Comparison of ENCODE assay signal across 20 cellular contexts in genomic region chr18:58405107-58405898, GRCh38.
"Had no signal": no experiment of that assay in that cellular context is flagged by ENCODE, and none has a peak within 500 bp of the region (broad histone marks: within the 10 kb centered on the region; RNA-seq: fewer than 3 reads in every experiment).

No MANE protein-coding gene starts in this region.

- H3K36me3 ChIP-seq: esophagus muscularis mucosa, gastroesophageal sphincter, heart right ventricle, neutrophil had no signal

- H3K4me1 ChIP-seq: parathyroid adenoma, testis had no signal

- DNase-seq: activated CD4-positive, alpha-beta memory T cell treated with anti-CD3 and anti-CD28 coated beads, Interleukin-2, amount 10 ng/mL, durations not matched to agents 7 days and 5 days; activated CD4-positive, alpha-beta T cell treated with anti-CD3 and anti-CD28 coated beads for 36 hours; activated CD8-positive, alpha-beta memory T cell treated with anti-CD3 and anti-CD28 coated beads, Interleukin-2, amount 10 ng/mL, durations not matched to agents 7 days and 5 days; activated naive CD8-positive, alpha-beta T cell treated with anti-CD3 and anti-CD28 coated beads for 36 hours; amniotic stem cell; effector CD8-positive, alpha-beta T cell; heart right ventricle; left ventricle myocardium superior; mesenchymal stem cell; natural killer cell; stimulated activated CD4-positive, alpha-beta T cell treated with anti-CD3 and anti-CD28 coated beads, Interleukin-4, amount 100 ng/mL, for 1 hour; testis had no signal

- H3K27ac ChIP-seq: esophagus muscularis mucosa, gastroesophageal sphincter, heart right ventricle, neutrophil, parathyroid adenoma, testis had no signal

- H3K9me3 ChIP-seq: esophagus muscularis mucosa, gastroesophageal sphincter, heart right ventricle, neutrophil, testis had no signal

- H3K79me2 ChIP-seq: parathyroid adenoma had no signal

- ATAC-seq: activated CD4-positive, alpha-beta T cell treated with anti-CD3 and anti-CD28 coated beads for 36 hours; activated CD8-positive, alpha-beta memory T cell treated with anti-CD3 and anti-CD28 coated beads, Interleukin-2, amount 10 ng/mL, durations not matched to agents 7 days and 5 days; gastroesophageal sphincter; heart right ventricle; left ventricle myocardium superior; natural killer cell; sciatic nerve had no signal

- H3K4me2 ChIP-seq: smooth muscle cell had no signal

- H3K27me3 ChIP-seq: esophagus muscularis mucosa, gastroesophageal sphincter, heart right ventricle, neutrophil, testis had no signal

- H3K4me3 ChIP-seq: esophagus muscularis mucosa, gastroesophageal sphincter, heart right ventricle, smooth muscle cell, testis had no signal

- FAIRE-seq: endothelial cell of umbilical vein, TTC549 had no signal

- H3K9ac ChIP-seq: parathyroid adenoma had no signal

- H2AFZ ChIP-seq: parathyroid adenoma had no signal
